In the genomic region with DNA sequence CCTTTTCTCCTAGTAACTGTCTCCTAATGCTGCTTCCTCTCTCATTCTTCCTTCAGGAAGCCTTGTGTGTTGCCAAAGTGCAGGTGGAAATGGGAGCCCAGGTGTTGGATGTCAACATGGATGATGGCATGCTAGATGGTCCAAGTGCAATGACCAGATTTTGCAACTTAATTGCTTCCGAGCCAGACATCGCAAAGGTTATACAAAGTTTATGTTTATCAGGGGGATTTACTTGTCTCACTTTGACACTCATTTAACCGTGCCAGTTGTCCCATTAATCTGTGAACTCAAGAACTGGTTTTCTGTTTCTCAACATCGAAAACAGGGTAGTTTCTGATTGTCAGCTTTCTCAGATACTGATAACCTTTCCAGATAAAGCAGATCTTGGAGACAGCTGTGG, we compare ENCODE assay signal across 12 cellular contexts.
"Had no signal": no experiment of that assay in that cellular context is flagged by ENCODE, and none has a peak within 500 bp of the region (broad histone marks: within the 10 kb centered on the region; RNA-seq: fewer than 3 reads in every experiment).

No MANE protein-coding gene starts in this region.

- H3K27me3 ChIP-seq: colonic mucosa, sigmoid colon, spleen had no signal

- H3K27me3 Mint-ChIP-seq: memory B cell had no signal

- H3K4me1 Mint-ChIP-seq: memory B cell had no signal

- H3K27ac Mint-ChIP-seq: memory B cell had no signal

- H3K27ac ChIP-seq: colonic mucosa, left ventricle myocardium inferior, sigmoid colon, thoracic aorta had no signal

- DNase-seq: activated CD4-positive, alpha-beta T cell treated with anti-CD3 and anti-CD28 coated beads, Interleukin-2, amount 50 U/mL, for 1 hour; activated CD8-positive, alpha-beta memory T cell treated with anti-CD3 and anti-CD28 coated beads for 24 hours; caudate nucleus; colonic mucosa; left ventricle myocardium inferior; sigmoid colon; spleen had no signal

- H3K4me1 ChIP-seq: colonic mucosa, sigmoid colon, spleen had no signal

- H3K9me3 ChIP-seq: colonic mucosa, left ventricle myocardium inferior, sigmoid colon, spleen, thoracic aorta had no signal

- FAIRE-seq: keratinocyte had no signal

- ATAC-seq: activated CD4-positive, CD25-positive, alpha-beta regulatory T cell treated with anti-CD3 and anti-CD28 coated beads, Interleukin-2, amount 50 U/mL, for 24 hours; esophagus mucosa had no signal

- H3K9me3 Mint-ChIP-seq: memory B cell had no signal

- H3K4me3 ChIP-seq: colonic mucosa, left ventricle myocardium inferior, sigmoid colon, spleen, thoracic aorta had no signal

- H3K4me3 Mint-ChIP-seq: memory B cell had no signal
